22 cellular contexts compared by ENCODE assay signal in the genomic region with DNA sequence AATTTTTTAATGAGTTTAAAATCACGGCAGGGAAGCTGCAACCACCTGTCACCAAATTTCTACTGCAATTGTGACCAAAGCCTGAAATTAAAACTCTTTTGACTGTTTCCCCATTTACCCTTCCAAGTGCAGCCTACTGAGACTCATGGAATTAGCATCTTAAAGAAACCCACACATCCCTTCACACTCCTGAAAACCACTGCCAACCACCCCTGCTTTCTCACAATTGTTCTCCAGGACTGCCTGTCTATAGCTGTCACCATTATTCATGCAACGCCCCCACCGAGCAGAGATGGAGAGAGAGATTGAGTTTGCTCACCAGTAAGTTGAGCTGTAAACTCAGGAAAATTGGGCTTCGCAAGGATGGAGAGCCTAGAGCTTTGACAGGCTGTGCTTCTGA.
DNase-seq lines count a peak whose midpoint lies in the region; ATAC-seq and TF ChIP-seq lines count a peak whose summit lies in the region.
"Had no signal": no experiment of that assay in that cellular context is flagged by ENCODE, and none has a peak within 500 bp of the region (broad histone marks: within the 10 kb centered on the region; RNA-seq: fewer than 3 reads in every experiment).

No MANE protein-coding gene starts in this region.

- H3K23ac ChIP-seq in H9 (ENCODE audit: insufficient read length, low read depth, low read length): no peak overlapping the region

- H3K27ac ChIP-seq in H9 (ENCODE audit: insufficient read length, low read depth, low read length) (no peak overlapping the region), iPS-20b (ENCODE audit: low read length) (no peak overlapping the region), smooth muscle cell (ENCODE audit: low read depth) (no peak overlapping the region)
- H3K27ac ChIP-seq: gastrocnemius medialis, HL-60, parathyroid adenoma had no signal

- H3K36me3 ChIP-seq in iPS-20b (ENCODE audit: insufficient read depth, low read depth, low read length): no peaks in the 10 kb centered on the region
- H3K36me3 ChIP-seq in smooth muscle cell (ENCODE audit: low read depth): no peaks in the 10 kb centered on the region
- H3K36me3 ChIP-seq: gastrocnemius medialis, SJCRH30 had no signal

- DNase-seq in H9 (peak; percentile 48), astrocyte of the hippocampus (ENCODE audit: low read depth, low spot score) (peak; percentile 8), renal cortical epithelial cell (ENCODE audit: low read depth) (peak; percentile 29), glomerular visceral epithelial cell (ENCODE audit: extremely low spot score) (no peak), smooth muscle cell (lab: John Stamatoyannopoulos, UW; ENCODE audit: unreplicated experiment) (no peak)
- DNase-seq: activated CD4-positive, alpha-beta T cell treated with anti-CD3 and anti-CD28 coated beads for 4 hours; activated naive CD4-positive, alpha-beta T cell treated with anti-CD3 and anti-CD28 coated beads for 36 hours; activated T-cell treated with anti-CD3 and anti-CD28 coated beads, Interleukin-2, amount 50 U/mL, for 48 hours; cerebellar nuclear complex; effector CD4-positive, alpha-beta T cell; gastrocnemius medialis; GF-D8; left cardiac atrium; naive B cell; NCI-H1105 treated with DMSO at 0.1 percent for 48 hours; substantia nigra had no signal

- H3K9me3 Mint-ChIP-seq in H9: peaks cover 10 to 14% of the 10 kb centered on the region in 2 experiments

- H2BK15ac ChIP-seq in H9 (ENCODE audit: low read depth, low read length): no peak overlapping the region

- H3K4ac ChIP-seq in H9 (ENCODE audit: low read depth, low read length): no peak overlapping the region

- no peak overlapping the region for H4K91ac ChIP-seq in H9 (ENCODE audit: insufficient read length, low read depth, low read length)

- no peaks in the 10 kb centered on the region for H3F3A ChIP-seq in smooth muscle cell (ENCODE audit: low read depth)

- WGBS in H9 (ENCODE audit: extremely low coverage, insufficient read length, low lambda C conversion rate): no CpG with 5 or more reads among the region's 4 CpGs
- WGBS in smooth muscle cell (ENCODE audit: low lambda C conversion rate): 52% methylated on average over 4 of the region's 4 CpGs

- H3K4me2 ChIP-seq in H9 (ENCODE audit: insufficient read depth, insufficient read length, low read length) (peak overlapping the region; percentile 1), smooth muscle cell (no peak overlapping the region)

- H2AFZ ChIP-seq in H9 (ENCODE audit: low read length): no peak overlapping the region
- H2AFZ ChIP-seq in smooth muscle cell (ENCODE audit: low read depth): no peak overlapping the region
- H2AFZ ChIP-seq: parathyroid adenoma had no signal

- H3K9ac ChIP-seq in H9 (ENCODE audit: extremely low read depth, insufficient read length, low read length): no peak overlapping the region
- H3K9ac ChIP-seq in iPS-20b (ENCODE audit: low read depth, low read length): no peak overlapping the region
- no peak overlapping the region for H3K9ac ChIP-seq in smooth muscle cell (ENCODE audit: low read depth)
- H3K9ac ChIP-seq: parathyroid adenoma had no signal

- H2BK20ac ChIP-seq in H9 (ENCODE audit: low read depth, low read length, poor library complexity, severe bottlenecking): no peak overlapping the region

- 0 out of 5 replicates have a peak overlapping the region, but pooled peaks of 1 of the 2 experiments have one; percentile 9 for H3K4me3 Mint-ChIP-seq in H9
- H3K4me3 Mint-ChIP-seq: activated naive CD4-positive, alpha-beta T cell treated with anti-CD3 and anti-CD28 coated beads for 36 hours; memory B cell; naive B cell had no signal

- no peak overlapping the region for H2BK12ac ChIP-seq in H9 (ENCODE audit: insufficient read length, low read depth, low read length)

- TF ChIP-seq CTCF in H9 (conservative IDR thresholded peaks at IDR 0.05) (no peak), smooth muscle cell (IDR thresholded peaks at IDR 0.05; ENCODE audit: borderline replicate concordance, insufficient read depth, poor library complexity, severe bottlenecking) (no peak)

- no peaks in the 10 kb centered on the region for H3K79me1 ChIP-seq in H9 (ENCODE audit: insufficient read depth, low read depth, low read length, poor library complexity, severe bottlenecking)

- H4K5ac ChIP-seq in H9 (ENCODE audit: insufficient read length, low read depth, low read length): no peak overlapping the region

- no peaks in the 10 kb centered on the region; the same call in 1 of the 2 replicates for H3K4me1 ChIP-seq in H9 (ENCODE audit: insufficient read depth, low read length)
- H3K4me1 ChIP-seq in iPS-20b (ENCODE audit: insufficient read depth, low read length): peaks cover 29% of the 10 kb centered on the region
- H3K4me1 ChIP-seq in smooth muscle cell (ENCODE audit: low read depth): peaks cover 6% of the 10 kb centered on the region
- H3K4me1 ChIP-seq: gastrocnemius medialis, parathyroid adenoma had no signal

- no peak overlapping the region for H3K56ac ChIP-seq in H9 (ENCODE audit: insufficient read length, low read depth, low read length)

- no peak overlapping the region for H3K18ac ChIP-seq in H9 (ENCODE audit: insufficient read length, low read depth, low read length)

- ATAC-seq in GM18870 (IDR thresholded peaks at IDR 0.05; ENCODE audit: unreplicated experiment): no peak
- ATAC-seq: gastrocnemius medialis, left cardiac atrium had no signal

- H3K4me1 Mint-ChIP-seq in H9: peaks cover 26 to 32% of the 10 kb centered on the region in 2 experiments
- H3K4me1 Mint-ChIP-seq: memory B cell had no signal

- no peaks in the 10 kb centered on the region for H3K23me2 ChIP-seq in H9 (ENCODE audit: insufficient read length, low read depth, low read length, poor library complexity, severe bottlenecking)

- H3K27me3 ChIP-seq in H9 (ENCODE audit: insufficient read depth, low read length) (no peaks in the 10 kb centered on the region), iPS-20b (ENCODE audit: insufficient read depth, low read length) (no peaks in the 10 kb centered on the region), smooth muscle cell (ENCODE audit: low read depth) (no peaks in the 10 kb centered on the region)
- H3K27me3 ChIP-seq: gastrocnemius medialis, SJCRH30 had no signal

- H3T11ph ChIP-seq in H9 (ENCODE audit: low read length): no peak overlapping the region

- 0 out of 2 replicates have a peak overlapping the region, but pooled peaks have one; percentile 31 for H3K4me3 ChIP-seq in iPS-20b (ENCODE audit: low read length)
- H3K4me3 ChIP-seq in smooth muscle cell: no peak overlapping the region
- H3K4me3 ChIP-seq: gastrocnemius medialis, SJCRH30 had no signal

- H2BK5ac ChIP-seq in H9 (ENCODE audit: insufficient read length, low read length): no peak overlapping the region

- no peaks in the 10 kb centered on the region for H3K79me2 ChIP-seq in H9 (ENCODE audit: insufficient read depth, low read length)
- no peaks in the 10 kb centered on the region for H3K79me2 ChIP-seq in smooth muscle cell (ENCODE audit: low read depth)
- H3K79me2 ChIP-seq: parathyroid adenoma had no signal

- H4K8ac ChIP-seq in H9 (replicated peaks; ENCODE audit: insufficient read length, low read depth, low read length): no peak overlapping the region

- H3K9me3 ChIP-seq in H9 (ENCODE audit: control insufficient read depth, low read depth, low read length) (no peaks in the 10 kb centered on the region), iPS-20b (ENCODE audit: insufficient read depth, low read depth, low read length) (no peaks in the 10 kb centered on the region), smooth muscle cell (replicated peaks; ENCODE audit: low read depth) (no peaks in the 10 kb centered on the region)
- H3K9me3 ChIP-seq: gastrocnemius medialis had no signal

- H3K27ac Mint-ChIP-seq in H9: peak overlapping the region in 1 of 3 experiments; percentile 90; a peak in 3 of 7 replicates
- H3K27ac Mint-ChIP-seq: activated naive CD4-positive, alpha-beta T cell treated with anti-CD3 and anti-CD28 coated beads for 36 hours; memory B cell; naive B cell had no signal

- no peaks in the 10 kb centered on the region for H3K27me3 Mint-ChIP-seq in H9 (ENCODE audit: low read depth)
- H3K27me3 Mint-ChIP-seq: memory B cell, naive B cell had no signal

- H2AK5ac ChIP-seq in H9 (ENCODE audit: insufficient read length, low read length): no peak overlapping the region

- no peaks in the 10 kb centered on the region for H4K20me1 ChIP-seq in H9 (ENCODE audit: control insufficient read depth, insufficient read depth, insufficient read length)
- no peaks in the 10 kb centered on the region for H4K20me1 ChIP-seq in smooth muscle cell (ENCODE audit: low read depth)

- no peak overlapping the region for H2BK120ac ChIP-seq in H9 (ENCODE audit: low read depth, low read length, poor library complexity, severe bottlenecking)

- H3K14ac ChIP-seq in H9 (ENCODE audit: insufficient read depth, low read length): no peak overlapping the region

- H3K36me3 Mint-ChIP-seq in H9 (ENCODE audit: insufficient read depth in 1 of 3, low read depth in 3 of 3): peaks cover 0 to 14% (median 2%) of the 10 kb centered on the region in 3 experiments; a peak in 5 of 7 replicates
- H3K36me3 Mint-ChIP-seq: memory B cell, naive B cell had no signal

Comparison
In these comparisons a context has a peak if more than half of its experiments do, and no peak if none do; other contexts are left out.
1. DNase-seq: peak in H9 (single experiment), astrocyte of the hippocampus (single experiment) and renal cortical epithelial cell (single experiment); none in glomerular visceral epithelial cell (single experiment) and smooth muscle cell (single experiment).